Comparison of ENCODE assay signal across 8 cellular contexts in the genomic region with DNA sequence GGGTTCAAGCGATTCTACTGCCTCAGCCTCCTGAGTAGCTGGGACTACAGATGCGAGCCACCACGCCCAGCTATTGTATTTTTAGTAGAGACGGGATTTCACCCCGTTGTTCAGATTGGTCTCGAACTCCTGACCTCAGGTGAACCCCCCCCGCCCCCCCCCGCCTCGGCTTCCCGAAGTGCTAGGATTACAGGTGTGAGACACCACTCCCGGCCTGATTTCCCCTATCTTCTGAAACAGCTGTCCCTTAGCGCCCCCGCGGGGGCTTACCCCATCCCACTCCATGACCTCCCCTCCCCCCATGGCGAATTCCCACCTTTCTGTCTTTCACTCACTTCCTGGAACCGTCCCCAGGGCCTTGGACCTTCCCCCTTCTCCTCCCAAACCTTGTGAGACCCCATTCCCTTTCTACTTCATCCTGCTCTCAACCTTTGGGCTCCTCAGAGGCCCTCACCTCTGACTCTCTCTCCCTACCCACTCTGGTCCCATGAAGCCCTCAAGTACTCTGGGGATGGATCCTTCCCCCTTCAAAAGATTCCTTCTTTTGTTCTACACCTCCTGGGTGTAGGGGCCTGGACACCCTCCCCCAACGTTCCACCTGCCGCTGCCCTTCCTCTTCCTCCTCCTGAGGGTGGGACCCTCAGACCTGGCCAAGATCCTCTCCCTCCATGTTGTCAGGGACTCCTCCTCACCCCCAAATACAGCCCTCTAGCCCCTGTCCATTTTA. TPM values are rescaled to one million over a fixed set of nuclear protein-coding genes. Genes with fewer than 3 reads are reported as not detected.
DNase-seq lines count a peak whose midpoint lies in the region; ATAC-seq lines count a peak whose summit lies in the region.

No MANE protein-coding gene starts in this region.

- H3K9ac ChIP-seq in subcutaneous abdominal adipose tissue (ENCODE audit: low read length in 5 of 5): peak overlapping the region; percentile 63 to 94 (median 87)

- H3K9me3 Mint-ChIP-seq in activated naive CD4-positive, alpha-beta T cell treated with anti-CD3 and anti-CD28 coated beads, Interleukin-2, amount 50 U/mL, for 72 hours: no peaks in the 10 kb centered on the region

- no peak for ATAC-seq in activated naive CD4-positive, alpha-beta T cell treated with anti-CD3 and anti-CD28 coated beads, Interleukin-2, amount 50 U/mL, for 72 hours
- ATAC-seq in HG03159 (IDR thresholded peaks at IDR 0.05; ENCODE audit: unreplicated experiment): no peak

- H3K4me1 ChIP-seq in subcutaneous abdominal adipose tissue (ENCODE audit: control insufficient read depth in 5 of 5, insufficient read depth in 5 of 5, low read length in 5 of 5): peaks cover 0 to 41% (median 28%) of the 10 kb centered on the region in 5 donors

- peaks cover 27 to 28% of the 10 kb centered on the region in 2 donors for H3K36me3 Mint-ChIP-seq in activated naive CD4-positive, alpha-beta T cell treated with anti-CD3 and anti-CD28 coated beads, Interleukin-2, amount 50 U/mL, for 72 hours

- peak overlapping the region; percentile 99 for H3K27ac Mint-ChIP-seq in activated naive CD4-positive, alpha-beta T cell treated with anti-CD3 and anti-CD28 coated beads, Interleukin-2, amount 50 U/mL, for 72 hours

- no peaks in the 10 kb centered on the region for H3K27me3 ChIP-seq in subcutaneous abdominal adipose tissue (ENCODE audit: control insufficient read depth in 5 of 5, insufficient read depth in 4 of 5, low read length in 5 of 5)

- peaks cover 0 to 58% (median 44%) of the 10 kb centered on the region in 5 donors for H3K36me3 ChIP-seq in subcutaneous abdominal adipose tissue (ENCODE audit: control insufficient read depth in 5 of 5, insufficient read depth in 5 of 5, low read length in 5 of 5)

- DNase-seq in NCI-H748 (lab: John Stamatoyannopoulos, UW; ENCODE audit: unreplicated experiment): peak; percentile 23
- no peak for DNase-seq in NCI-H748 treated with DMSO at 0.1 percent for 48 hours (lab: John Stamatoyannopoulos, UW)
- DNase-seq in activated naive CD4-positive, alpha-beta T cell treated with anti-CD3 and anti-CD28 coated beads, Interleukin-2, amount 50 U/mL, for 72 hours (ENCODE audit: low spot score in 2 of 2): no peak
- DNase-seq in iPS-NIHi11 (ENCODE audit: low spot score): peak; percentile 37
- DNase-seq in NCI-H2227 treated with DMSO at 0.1 percent for 48 hours (lab: John Stamatoyannopoulos, UW): no peak
- DNase-seq in NCI-H2196 treated with DMSO at 0.1 percent for 48 hours (lab: John Stamatoyannopoulos, UW; ENCODE audit: unreplicated experiment): no peak

- H3K27ac ChIP-seq in subcutaneous abdominal adipose tissue (ENCODE audit: low read depth, low read length): peak overlapping the region; percentile 99

- H3K9me3 ChIP-seq in subcutaneous abdominal adipose tissue (ENCODE audit: control insufficient read depth in 5 of 5, low read length in 5 of 5): no peaks in the 10 kb centered on the region

- peak overlapping the region; percentile 74 to 91 (median 88) for H3K4me3 ChIP-seq in subcutaneous abdominal adipose tissue (ENCODE audit: low read depth in 1 of 5, low read length in 5 of 5)

RNA-seq across cellular contexts. Expression of a gene that starts 0.9 kb away (rescaled TPM):
- total RNA-seq in activated naive CD4-positive, alpha-beta T cell treated with anti-CD3 and anti-CD28 coated beads, Interleukin-2, amount 50 U/mL, for 72 hours: 100 to 1,000 TPM; 131 to 152 TPM

RNA-seq across cellular contexts. Expression of a gene that starts 1.5 kb away (rescaled TPM):
- 100 to 1,000 TPM; 198 to 213 TPM for total RNA-seq in activated naive CD4-positive, alpha-beta T cell treated with anti-CD3 and anti-CD28 coated beads, Interleukin-2, amount 50 U/mL, for 72 hours

RNA-seq across cellular contexts. Expression of a gene that starts 13.5 kb away (rescaled TPM):
- 10 to 100 TPM; 33.6 to 48.1 TPM for total RNA-seq in activated naive CD4-positive, alpha-beta T cell treated with anti-CD3 and anti-CD28 coated beads, Interleukin-2, amount 50 U/mL, for 72 hours

RNA-seq across cellular contexts. Expression of a gene that starts 18.7 kb away (rescaled TPM):
- total RNA-seq in activated naive CD4-positive, alpha-beta T cell treated with anti-CD3 and anti-CD28 coated beads, Interleukin-2, amount 50 U/mL, for 72 hours: under 1 TPM in 1 of 2 donors, not detected in 1; 0.55 TPM

RNA-seq across cellular contexts. Expression of a gene that starts 21.1 kb away (rescaled TPM):
- 100 to 1,000 TPM in 1 of 2 donors, 10 to 100 TPM in 1; 75.0 to 103 TPM for total RNA-seq in activated naive CD4-positive, alpha-beta T cell treated with anti-CD3 and anti-CD28 coated beads, Interleukin-2, amount 50 U/mL, for 72 hours

Comparison
In these comparisons a context has a peak if more than half of its experiments do, and no peak if none do; other contexts are left out.
1. DNase-seq: peak in NCI-H748 (single experiment) and iPS-NIHi11 (single experiment); none in NCI-H748 treated with DMSO at 0.1 percent for 48 hours (single experiment), activated naive CD4-positive, alpha-beta T cell treated with anti-CD3 and anti-CD28 coated beads, Interleukin-2, amount 50 U/mL, for 72 hours (0 of 2), NCI-H2227 treated with DMSO at 0.1 percent for 48 hours (single experiment) and NCI-H2196 treated with DMSO at 0.1 percent for 48 hours (single experiment).